In the genomic region with DNA sequence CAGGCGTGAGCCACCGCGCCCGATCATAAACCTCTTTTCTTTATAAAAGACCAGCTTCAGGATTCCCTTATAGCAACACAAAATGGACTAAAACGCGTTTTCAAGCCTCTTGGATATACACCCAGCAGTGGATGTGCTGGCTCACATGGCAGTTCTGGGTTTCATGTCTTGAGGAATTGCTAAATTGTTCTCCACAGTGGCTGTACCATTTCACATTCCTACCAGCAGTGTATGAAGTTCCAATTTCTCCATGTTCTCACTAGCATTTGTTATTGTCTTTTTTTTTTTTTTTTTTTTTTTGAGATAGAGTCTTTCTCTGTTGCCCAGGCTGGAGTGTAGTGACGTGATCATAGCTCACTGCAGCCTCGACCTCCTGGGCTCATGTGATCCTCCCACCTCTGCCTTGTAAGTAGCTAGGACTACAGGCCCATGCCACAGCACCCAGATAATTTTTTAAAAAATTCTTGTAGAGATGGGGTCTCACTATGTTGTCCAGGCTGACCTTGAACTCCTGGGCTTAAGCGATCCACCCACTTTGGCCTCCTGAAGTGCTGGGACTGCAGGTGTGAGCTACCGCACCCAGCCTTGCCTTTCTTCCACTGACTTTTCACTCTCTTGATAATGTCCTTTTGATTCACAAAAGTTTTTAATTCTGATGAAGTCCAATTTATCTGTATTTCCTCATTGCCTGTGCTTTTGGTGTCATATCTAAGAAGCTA, we compare ENCODE assay signal across 18 cellular contexts. TPM values are rescaled to one million over a fixed set of nuclear protein-coding genes. Genes with fewer than 3 reads are reported as not detected.
"Had no signal": no experiment of that assay in that cellular context is flagged by ENCODE, and none has a peak within 500 bp of the region (broad histone marks: within the 10 kb centered on the region; RNA-seq: fewer than 3 reads in every experiment).

No MANE protein-coding gene starts in this region.

- H3K9me3 ChIP-seq: mucosa of descending colon, psoas muscle, sigmoid colon, suprapubic skin, upper lobe of right lung had no signal

- H3K27ac Mint-ChIP-seq: activated B cell treated with CpG ODN at 0.5 μM for 24 hours; activated CD4-positive, alpha-beta T cell treated with anti-CD3 and anti-CD28 coated beads, Interleukin-2, amount 10 ng/mL, durations not matched to agents 7 days and 5 days; activated naive CD8-positive, alpha-beta T cell; natural killer cell; T-helper 1 cell treated with Interleukin-12 subunit alpha and Interleukin-12 subunit beta and Interleukin-4 antibody, amounts not matched to agents 30 μg/mL and 1 μg/mL, for 36 hours had no signal

- H3K27me3 Mint-ChIP-seq: activated B cell treated with CpG ODN at 0.5 μM for 24 hours; activated CD4-positive, alpha-beta T cell treated with anti-CD3 and anti-CD28 coated beads, Interleukin-2, amount 10 ng/mL, durations not matched to agents 7 days and 5 days; activated naive CD8-positive, alpha-beta T cell had no signal

- H3K27me3 ChIP-seq: sigmoid colon, suprapubic skin, upper lobe of right lung had no signal

- H3K9me3 Mint-ChIP-seq: activated B cell treated with CpG ODN at 0.5 μM for 24 hours; activated CD4-positive, alpha-beta T cell treated with anti-CD3 and anti-CD28 coated beads, Interleukin-2, amount 10 ng/mL, durations not matched to agents 7 days and 5 days; immature natural killer cell; natural killer cell; T-helper 1 cell treated with Interleukin-12 subunit alpha and Interleukin-12 subunit beta and Interleukin-4 antibody, amounts not matched to agents 30 μg/mL and 1 μg/mL, for 36 hours had no signal

- H3K4me3 Mint-ChIP-seq: activated B cell treated with CpG ODN at 0.5 μM for 24 hours; activated CD4-positive, alpha-beta T cell treated with anti-CD3 and anti-CD28 coated beads, Interleukin-2, amount 10 ng/mL, durations not matched to agents 7 days and 5 days; activated naive CD8-positive, alpha-beta T cell; immature natural killer cell; natural killer cell; T-helper 1 cell treated with Interleukin-12 subunit alpha and Interleukin-12 subunit beta and Interleukin-4 antibody, amounts not matched to agents 30 μg/mL and 1 μg/mL, for 36 hours had no signal

- H3K27ac ChIP-seq: psoas muscle, sigmoid colon, SK-N-MC, suprapubic skin, upper lobe of right lung had no signal

- H3K4me1 ChIP-seq: sigmoid colon, suprapubic skin, upper lobe of right lung had no signal

- H3K36me3 Mint-ChIP-seq: activated naive CD8-positive, alpha-beta T cell; natural killer cell had no signal

- DNase-seq: activated B cell treated with CpG ODN at 0.5 μM for 24 hours; activated CD4-positive, alpha-beta T cell treated with anti-CD3 and anti-CD28 coated beads, Interleukin-2, amount 10 ng/mL, durations not matched to agents 7 days and 5 days; activated effector memory CD4-positive, alpha-beta T cell treated with Interleukin-2 at 50 U/mL for 16 hours; glutamatergic neuron; immature natural killer cell; mammary epithelial cell; mucosa of descending colon; natural killer cell; sigmoid colon; stimulated activated CD4-positive, alpha-beta T cell treated with anti-CD3 and anti-CD28 coated beads, Interleukin-2, amount 100 ng/mL, for 48 hours; stimulated activated naive CD4-positive, alpha-beta T cell treated with Interleukin-2 at 50 U/mL for 16 hours; upper lobe of right lung had no signal

- H3K4me1 Mint-ChIP-seq: activated B cell treated with CpG ODN at 0.5 μM for 24 hours; activated CD4-positive, alpha-beta T cell treated with anti-CD3 and anti-CD28 coated beads, Interleukin-2, amount 10 ng/mL, durations not matched to agents 7 days and 5 days; immature natural killer cell; natural killer cell had no signal

- ATAC-seq: left lobe of liver, mucosa of descending colon, natural killer cell, psoas muscle, upper lobe of right lung had no signal

- H3K4me3 ChIP-seq: mucosa of descending colon, psoas muscle, sigmoid colon, SK-N-MC, suprapubic skin, upper lobe of right lung had no signal

RNA-seq across cellular contexts. Expression of a gene that starts 23.3 kb away (rescaled TPM):
- total RNA-seq: activated CD4-positive, alpha-beta T cell treated with anti-CD3 and anti-CD28 coated beads, Interleukin-2, amount 10 ng/mL, durations not matched to agents 7 days and 5 days; psoas muscle; sigmoid colon had no signal
- polyA plus RNA-seq: immature natural killer cell, psoas muscle had no signal
